8 cellular contexts compared by ENCODE assay signal in the genomic region with DNA sequence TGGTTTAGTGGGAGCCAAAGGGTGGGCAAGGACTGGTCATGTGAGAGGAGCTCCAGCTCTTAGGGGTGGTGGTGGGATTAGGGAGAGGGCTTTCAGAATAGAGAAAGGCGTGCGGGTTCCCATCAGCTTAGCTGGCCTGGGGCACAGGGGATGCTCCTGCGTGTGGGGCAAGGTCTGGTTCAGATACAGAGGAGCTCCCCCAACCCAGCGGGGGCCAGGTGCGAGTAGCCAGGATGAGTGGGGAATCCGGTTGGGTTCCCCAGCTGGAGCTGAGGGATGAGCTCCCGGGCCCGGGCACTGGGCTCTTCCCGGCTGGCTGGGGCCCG.
DNase-seq lines count a peak whose midpoint lies in the region; ATAC-seq lines count a peak whose summit lies in the region.

No MANE protein-coding gene starts in this region.

- no peaks in the 10 kb centered on the region for H3K9me3 ChIP-seq in effector memory CD4-positive, alpha-beta T cell (ENCODE audit: control insufficient read depth, low read length)
- no peaks in the 10 kb centered on the region for H3K9me3 ChIP-seq in neuron (ENCODE audit: low read length)

- no peaks in the 10 kb centered on the region for H3K27me3 ChIP-seq in effector memory CD4-positive, alpha-beta T cell (replicated peaks; ENCODE audit: control insufficient read depth, insufficient read depth, low read length, poor library complexity, severe bottlenecking)
- no peaks in the 10 kb centered on the region for H3K27me3 ChIP-seq in neuron (ENCODE audit: insufficient read depth, low read length)

- H3K27ac ChIP-seq in effector memory CD4-positive, alpha-beta T cell (ENCODE audit: insufficient read depth, low read length, poor library complexity, severe bottlenecking): peak overlapping the region; percentile 84

- ATAC-seq in GM21515 (IDR thresholded peaks at IDR 0.05; ENCODE audit: unreplicated experiment): no peak

- H3K4me3 ChIP-seq in effector memory CD4-positive, alpha-beta T cell (ENCODE audit: insufficient read depth, low read depth, low read length, poor library complexity, severe bottlenecking): peak overlapping the region; percentile 75
- peak overlapping the region; percentile 86 for H3K4me3 ChIP-seq in neuron (ENCODE audit: low read length)

- H2AFZ ChIP-seq in neuron (ENCODE audit: low read depth, low read length): no peak overlapping the region

- DNase-seq in NCI-H146 (lab: John Stamatoyannopoulos, UW) (peak; percentile 57), NCI-H146 treated with DMSO at 0.1 percent for 48 hours (lab: John Stamatoyannopoulos, UW; ENCODE audit: unreplicated experiment) (no peak), NCI-H774 (lab: John Stamatoyannopoulos, UW) (peak; percentile 10), cerebellar nuclear complex (lab: John Stamatoyannopoulos, UW) (no peak), NCI-H1436 (lab: John Stamatoyannopoulos, UW) (no peak)
- no peak for DNase-seq in effector memory CD4-positive, alpha-beta T cell

- peaks cover 42% of the 10 kb centered on the region for H3K4me1 ChIP-seq in effector memory CD4-positive, alpha-beta T cell (ENCODE audit: control insufficient read depth, insufficient read depth, low read length, poor library complexity, severe bottlenecking)
- peaks cover 20% of the 10 kb centered on the region for H3K4me1 ChIP-seq in neuron (ENCODE audit: insufficient read depth, low read length)

- H3K36me3 ChIP-seq in effector memory CD4-positive, alpha-beta T cell (ENCODE audit: control insufficient read depth, insufficient read depth, low read length): no peaks in the 10 kb centered on the region
- H3K36me3 ChIP-seq in neuron (ENCODE audit: insufficient read depth, low read length): no peaks in the 10 kb centered on the region

Comparison
In these comparisons a context has a peak if more than half of its experiments do, and no peak if none do; other contexts are left out.
1. DNase-seq: peak in NCI-H146 (single experiment) and NCI-H774 (single experiment); none in NCI-H146 treated with DMSO at 0.1 percent for 48 hours (single experiment), effector memory CD4-positive, alpha-beta T cell (0 of 3), cerebellar nuclear complex (0 of 2) and NCI-H1436 (single experiment).